ENCODE assay signal across 1 cellular context in genomic region chr14:103102689-103103260, GRCh38.
TF ChIP-seq lines count a peak whose summit lies in the region.

No MANE protein-coding gene starts in this region.

TF ChIP-seq in HepG2, 621 proteins besides CTCF, POLR2A, EP300 and RAD21:
- TF ChIP-seq ETV5 (CRISPR knock-in tag; IDR thresholded peaks at IDR 0.05; ENCODE audit: borderline replicate concordance) (no peak), ZNF260 (CRISPR knock-in tag; IDR thresholded peaks at IDR 0.05; ENCODE audit: borderline replicate concordance, low read depth) (no peak), NR0B2 (CRISPR knock-in tag; IDR thresholded peaks at IDR 0.05) (no peak), ZNF614 (CRISPR knock-in tag; IDR thresholded peaks at IDR 0.05; ENCODE audit: borderline replicate concordance) (no peak), MBD4 (IDR thresholded peaks at IDR 0.05; ENCODE audit: borderline replicate concordance, low read length) (no peak), THAP11 (CRISPR knock-in tag; IDR thresholded peaks at IDR 0.05) (no peak), TBP (CRISPR knock-in tag; IDR thresholded peaks at IDR 0.05) (no peak), ZFP90 (CRISPR knock-in tag; IDR thresholded peaks at IDR 0.05; ENCODE audit: borderline replicate concordance) (no peak), DBP (CRISPR knock-in tag; IDR thresholded peaks at IDR 0.05; ENCODE audit: not compliant biosample characterization) (no peak), ZNF879 (CRISPR knock-in tag; IDR thresholded peaks at IDR 0.05) (no peak), AFF4 (CRISPR knock-in tag; IDR thresholded peaks at IDR 0.05) (no peak), ZNF263 (CRISPR knock-in tag; IDR thresholded peaks at IDR 0.05) (0 out of 2 replicates have a peak, but pooled peaks have one; percentile 28), IKZF1 (IDR thresholded peaks at IDR 0.05) (no peak), ZNF713 (CRISPR knock-in tag; IDR thresholded peaks at IDR 0.05) (no peak), ZSCAN5A (CRISPR knock-in tag; IDR thresholded peaks at IDR 0.05; ENCODE audit: borderline replicate concordance) (no peak), ATRX (CRISPR knock-in tag; IDR thresholded peaks at IDR 0.05; ENCODE audit: borderline replicate concordance) (no peak), ZNF17 (CRISPR knock-in tag; IDR thresholded peaks at IDR 0.05) (no peak), NR3C1 (CRISPR knock-in tag; IDR thresholded peaks at IDR 0.05) (no peak), DR1 (CRISPR knock-in tag; IDR thresholded peaks at IDR 0.05) (no peak), POLR2G (IDR thresholded peaks at IDR 0.05; ENCODE audit: low read depth, low read length) (0 out of 2 replicates have a peak, but pooled peaks have one; percentile 27), ZNF138 (CRISPR knock-in tag; IDR thresholded peaks at IDR 0.05; ENCODE audit: low read depth) (no peak), ZNF256 (CRISPR knock-in tag; conservative IDR thresholded peaks at IDR 0.05) (no peak), MTA3 (CRISPR knock-in tag; IDR thresholded peaks at IDR 0.05) (no peak), ZFY (CRISPR knock-in tag; IDR thresholded peaks at IDR 0.05) (0 out of 2 replicates have a peak, but pooled peaks have one; percentile 8), STAG1 (CRISPR knock-in tag; IDR thresholded peaks at IDR 0.05) (no peak), PCBP1 (IDR thresholded peaks at IDR 0.05; ENCODE audit: borderline replicate concordance, low read depth, low read length) (0 out of 2 replicates have a peak, but pooled peaks have one; percentile 1), ATF6 (CRISPR knock-in tag; conservative IDR thresholded peaks at IDR 0.05) (no peak)
- TF ChIP-seq, protein P1, sequence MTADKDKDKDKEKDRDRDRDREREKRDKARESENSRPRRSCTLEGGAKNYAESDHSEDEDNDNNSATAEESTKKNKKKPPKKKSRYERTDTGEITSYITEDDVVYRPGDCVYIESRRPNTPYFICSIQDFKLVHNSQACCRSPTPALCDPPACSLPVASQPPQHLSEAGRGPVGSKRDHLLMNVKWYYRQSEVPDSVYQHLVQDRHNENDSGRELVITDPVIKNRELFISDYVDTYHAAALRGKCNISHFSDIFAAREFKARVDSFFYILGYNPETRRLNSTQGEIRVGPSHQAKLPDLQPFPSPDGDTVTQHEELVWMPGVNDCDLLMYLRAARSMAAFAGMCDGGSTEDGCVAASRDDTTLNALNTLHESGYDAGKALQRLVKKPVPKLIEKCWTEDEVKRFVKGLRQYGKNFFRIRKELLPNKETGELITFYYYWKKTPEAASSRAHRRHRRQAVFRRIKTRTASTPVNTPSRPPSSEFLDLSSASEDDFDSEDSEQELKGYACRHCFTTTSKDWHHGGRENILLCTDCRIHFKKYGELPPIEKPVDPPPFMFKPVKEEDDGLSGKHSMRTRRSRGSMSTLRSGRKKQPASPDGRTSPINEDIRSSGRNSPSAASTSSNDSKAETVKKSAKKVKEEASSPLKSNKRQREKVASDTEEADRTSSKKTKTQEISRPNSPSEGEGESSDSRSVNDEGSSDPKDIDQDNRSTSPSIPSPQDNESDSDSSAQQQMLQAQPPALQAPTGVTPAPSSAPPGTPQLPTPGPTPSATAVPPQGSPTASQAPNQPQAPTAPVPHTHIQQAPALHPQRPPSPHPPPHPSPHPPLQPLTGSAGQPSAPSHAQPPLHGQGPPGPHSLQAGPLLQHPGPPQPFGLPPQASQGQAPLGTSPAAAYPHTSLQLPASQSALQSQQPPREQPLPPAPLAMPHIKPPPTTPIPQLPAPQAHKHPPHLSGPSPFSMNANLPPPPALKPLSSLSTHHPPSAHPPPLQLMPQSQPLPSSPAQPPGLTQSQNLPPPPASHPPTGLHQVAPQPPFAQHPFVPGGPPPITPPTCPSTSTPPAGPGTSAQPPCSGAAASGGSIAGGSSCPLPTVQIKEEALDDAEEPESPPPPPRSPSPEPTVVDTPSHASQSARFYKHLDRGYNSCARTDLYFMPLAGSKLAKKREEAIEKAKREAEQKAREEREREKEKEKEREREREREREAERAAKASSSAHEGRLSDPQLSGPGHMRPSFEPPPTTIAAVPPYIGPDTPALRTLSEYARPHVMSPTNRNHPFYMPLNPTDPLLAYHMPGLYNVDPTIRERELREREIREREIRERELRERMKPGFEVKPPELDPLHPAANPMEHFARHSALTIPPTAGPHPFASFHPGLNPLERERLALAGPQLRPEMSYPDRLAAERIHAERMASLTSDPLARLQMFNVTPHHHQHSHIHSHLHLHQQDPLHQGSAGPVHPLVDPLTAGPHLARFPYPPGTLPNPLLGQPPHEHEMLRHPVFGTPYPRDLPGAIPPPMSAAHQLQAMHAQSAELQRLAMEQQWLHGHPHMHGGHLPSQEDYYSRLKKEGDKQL (CRISPR knock-in tag; IDR thresholded peaks at IDR 0.05; ENCODE audit: low read depth), result no peak
TF ChIP-seq in HepG2: peak in this region for 4.
